9 cellular contexts compared by ENCODE assay signal in genomic region chr14:64706552-64707193, GRCh38. TPM values are rescaled to one million over a fixed set of nuclear protein-coding genes. Genes with fewer than 3 reads are reported as not detected.
DNase-seq lines count a peak whose midpoint lies in the region; ATAC-seq and TF ChIP-seq lines count a peak whose summit lies in the region.
"Had no signal": no experiment of that assay in that cellular context is flagged by ENCODE, and none has a peak within 500 bp of the region (broad histone marks: within the 10 kb centered on the region; RNA-seq: fewer than 3 reads in every experiment).

No MANE protein-coding gene starts in this region.

- no peaks in the 10 kb centered on the region for H3K27me3 ChIP-seq in transverse colon

- H3K4me1 ChIP-seq in mucosa of descending colon (ENCODE audit: low read depth) (peaks cover 35% of the 10 kb centered on the region), transverse colon (peaks cover 28 to 82% (median 69%) of the 10 kb centered on the region in 4 donors)

- no peaks in the 10 kb centered on the region for H3K36me3 ChIP-seq in mucosa of descending colon (ENCODE audit: low read depth)
- no peaks in the 10 kb centered on the region for H3K36me3 ChIP-seq in transverse colon

- CTCF ChIA-PET in activated CD8-positive, alpha-beta T cell treated with anti-CD3 and anti-CD28 coated beads, Interleukin-2, amount 10 ng/mL, durations not matched to agents 7 days and 5 days (lab: Charles Lee): interaction anchor here (1.0 to 2.2 kb wide), 2 partner anchors 35 to 55 kb away, joined by 4 to 8 read pairs; no protein-coding TSS in a partner anchor
- CTCF ChIA-PET in activated CD8-positive, alpha-beta T cell treated with anti-CD3 and anti-CD28 coated beads for 36 hours (lab: Charles Lee): no interaction called here

- intact Hi-C loops in activated CD8-positive, alpha-beta T cell treated with anti-CD3 and anti-CD28 coated beads for 36 hours (cut with micrococcal nuclease): no loop called here
- intact Hi-C loops in mucosa of descending colon (cut with DNase I, micrococcal nuclease) (no loop called here), transverse colon (cut with DNase I; ENCODE audit: low total_unique reads) (no loop called here)

- TF ChIP-seq POLR2A in transverse colon (IDR thresholded peaks at IDR 0.05): no peak
- TF ChIP-seq POLR2A in erythroblast (IDR thresholded peaks at IDR 0.05; ENCODE audit: low read length): no peak

- peaks cover 9% of the 10 kb centered on the region for H3K36me3 Mint-ChIP-seq in activated CD8-positive, alpha-beta T cell treated with anti-CD3 and anti-CD28 coated beads, Interleukin-2, amount 10 ng/mL, durations not matched to agents 7 days and 5 days (ENCODE audit: low read depth)
- no peaks in the 10 kb centered on the region for H3K36me3 Mint-ChIP-seq in activated CD8-positive, alpha-beta T cell treated with anti-CD3 and anti-CD28 coated beads for 36 hours (ENCODE audit: low read depth)

- H3K27ac ChIP-seq in epithelial cell of prostate: peak overlapping the region; percentile 93
- H3K27ac ChIP-seq in transverse colon: peak overlapping the region; percentile 91 to 97 (median 94)

- no peak for TF ChIP-seq CTCF in activated CD8-positive, alpha-beta T cell treated with anti-CD3 and anti-CD28 coated beads for 36 hours (IDR thresholded peaks at IDR 0.05)
- TF ChIP-seq CTCF in mucosa of descending colon (IDR thresholded peaks at IDR 0.05) (no peak), transverse colon (IDR thresholded peaks at IDR 0.05) (no peak)

- no peak overlapping the region for H3K4me3 Mint-ChIP-seq in activated CD8-positive, alpha-beta T cell treated with anti-CD3 and anti-CD28 coated beads, Interleukin-2, amount 10 ng/mL, durations not matched to agents 7 days and 5 days
- no peak overlapping the region for H3K4me3 Mint-ChIP-seq in activated CD8-positive, alpha-beta T cell treated with anti-CD3 and anti-CD28 coated beads for 36 hours

- H3K4me3 ChIP-seq in mucosa of descending colon (no peak overlapping the region), transverse colon (peak overlapping the region in 2 of 4 donors; percentile 75 to 92)

- no peak for DNase-seq in activated CD8-positive, alpha-beta T cell treated with anti-CD3 and anti-CD28 coated beads, Interleukin-2, amount 10 ng/mL, durations not matched to agents 7 days and 5 days
- no peak for DNase-seq in activated CD8-positive, alpha-beta T cell treated with anti-CD3 and anti-CD28 coated beads for 36 hours
- DNase-seq in epithelial cell of prostate (ENCODE audit: low read depth, low spot score) (no peak), mucosa of descending colon (peak in 2 of 3 donors; percentile 46 to 65), transverse colon (no peak), HCEC 1CT (no peak), erythroblast (lab: John Stamatoyannopoulos, UW) (no peak)
- DNase-seq: NCI-H774 had no signal

- H3K9me3 Mint-ChIP-seq in activated CD8-positive, alpha-beta T cell treated with anti-CD3 and anti-CD28 coated beads, Interleukin-2, amount 10 ng/mL, durations not matched to agents 7 days and 5 days (ENCODE audit: insufficient read depth): no peaks in the 10 kb centered on the region
- H3K9me3 Mint-ChIP-seq in activated CD8-positive, alpha-beta T cell treated with anti-CD3 and anti-CD28 coated beads for 36 hours: no peaks in the 10 kb centered on the region

- no peak for TF ChIP-seq EP300 in transverse colon (IDR thresholded peaks at IDR 0.05; ENCODE audit: low read depth)

- H3K9me3 ChIP-seq in mucosa of descending colon: no peaks in the 10 kb centered on the region
- no peaks in the 10 kb centered on the region for H3K9me3 ChIP-seq in transverse colon

- in situ Hi-C loops in transverse colon (cut with MboI; ENCODE audit: low pct_ligation_motif_present in 1 of 4, low pct_unique_long_range_greater_than_20kb in 1 of 4, low sequenced_read_pairs in 3 of 4): no loop called here

- peak overlapping the region; percentile 60 for H3K27ac Mint-ChIP-seq in activated CD8-positive, alpha-beta T cell treated with anti-CD3 and anti-CD28 coated beads, Interleukin-2, amount 10 ng/mL, durations not matched to agents 7 days and 5 days
- H3K27ac Mint-ChIP-seq in activated CD8-positive, alpha-beta T cell treated with anti-CD3 and anti-CD28 coated beads for 36 hours: no peak overlapping the region

- POLR2A ChIA-PET in activated CD8-positive, alpha-beta T cell treated with anti-CD3 and anti-CD28 coated beads, Interleukin-2, amount 10 ng/mL, durations not matched to agents 7 days and 5 days (lab: Charles Lee): no interaction called here
- POLR2A ChIA-PET in activated CD8-positive, alpha-beta T cell treated with anti-CD3 and anti-CD28 coated beads for 36 hours (lab: Charles Lee): no interaction called here

- peaks cover 68% of the 10 kb centered on the region for H3K4me1 Mint-ChIP-seq in activated CD8-positive, alpha-beta T cell treated with anti-CD3 and anti-CD28 coated beads, Interleukin-2, amount 10 ng/mL, durations not matched to agents 7 days and 5 days (ENCODE audit: low read depth)
- H3K4me1 Mint-ChIP-seq in activated CD8-positive, alpha-beta T cell treated with anti-CD3 and anti-CD28 coated beads for 36 hours (ENCODE audit: low read depth): peaks cover 29% of the 10 kb centered on the region

- 29% methylated on average over 15 of the region's 15 CpGs; no CpG with 5 or more reads in 1 of the 2 donors for WGBS in transverse colon (ENCODE audit: low coverage in 1 of 2), 2 donors

- H3K27me3 Mint-ChIP-seq in activated CD8-positive, alpha-beta T cell treated with anti-CD3 and anti-CD28 coated beads, Interleukin-2, amount 10 ng/mL, durations not matched to agents 7 days and 5 days (ENCODE audit: low read depth): peaks cover 64% of the 10 kb centered on the region
- peaks cover 48% of the 10 kb centered on the region for H3K27me3 Mint-ChIP-seq in activated CD8-positive, alpha-beta T cell treated with anti-CD3 and anti-CD28 coated beads for 36 hours

- ATAC-seq in activated CD8-positive, alpha-beta T cell treated with anti-CD3 and anti-CD28 coated beads, Interleukin-2, amount 10 ng/mL, durations not matched to agents 7 days and 5 days: no peak
- no peak for ATAC-seq in activated CD8-positive, alpha-beta T cell treated with anti-CD3 and anti-CD28 coated beads for 36 hours
- no peak for ATAC-seq in mucosa of descending colon
- no peak for ATAC-seq in HG03520 (IDR thresholded peaks at IDR 0.05; ENCODE audit: unreplicated experiment)

RNA-seq across cellular contexts. Expression of gene PLEKHG3, which starts 2.4 kb away (rescaled TPM):
- total RNA-seq in activated CD8-positive, alpha-beta T cell treated with anti-CD3 and anti-CD28 coated beads, Interleukin-2, amount 10 ng/mL, durations not matched to agents 7 days and 5 days: 1 to 10 TPM; 7.3 to 7.8 TPM
- 1 to 10 TPM; 2.7 to 2.8 TPM for total RNA-seq in activated CD8-positive, alpha-beta T cell treated with anti-CD3 and anti-CD28 coated beads for 36 hours
- total RNA-seq in mucosa of descending colon (10 to 100 TPM; 72.0 to 96.6 (median 91.4) TPM), transverse colon (100 to 1,000 TPM in 2 of 4 donors, 10 to 100 TPM in 2; 58.1 to 273 (median 94.7) TPM)

Comparison
In these comparisons a context has a peak if more than half of its experiments do, and no peak if none do; other contexts are left out.
1. DNase-seq: peak in mucosa of descending colon (2 of 3); none in activated CD8-positive, alpha-beta T cell treated with anti-CD3 and anti-CD28 coated beads, Interleukin-2, amount 10 ng/mL, durations not matched to agents 7 days and 5 days (single experiment), activated CD8-positive, alpha-beta T cell treated with anti-CD3 and anti-CD28 coated beads for 36 hours (single experiment), epithelial cell of prostate (single experiment), transverse colon (single experiment), HCEC 1CT (single experiment) and erythroblast (0 of 2).
2. RNA of gene PLEKHG3, which starts 2.4 kb away (total RNA-seq): 58.1 to 273 TPM in transverse colon and 72.0 to 96.6 TPM in mucosa of descending colon; 7.3 to 7.8 TPM in activated CD8-positive, alpha-beta T cell treated with anti-CD3 and anti-CD28 coated beads, Interleukin-2, amount 10 ng/mL, durations not matched to agents 7 days and 5 days and 2.7 to 2.8 TPM in activated CD8-positive, alpha-beta T cell treated with anti-CD3 and anti-CD28 coated beads for 36 hours; every median in the first group is over 4 times any median in the second.